ENCODE assay signal across 10 cellular contexts in genomic region chr20:34791289-34792020, GRCh38. TPM values are rescaled to one million over a fixed set of nuclear protein-coding genes. Genes with fewer than 3 reads are reported as not detected.
DNase-seq lines count a peak whose midpoint lies in the region; ATAC-seq and TF ChIP-seq lines count a peak whose summit lies in the region.
"Had no signal": no experiment of that assay in that cellular context is flagged by ENCODE, and none has a peak within 500 bp of the region (broad histone marks: within the 10 kb centered on the region; RNA-seq: fewer than 3 reads in every experiment).

No MANE protein-coding gene starts in this region.

- H3K4me1 ChIP-seq in A673 (ENCODE audit: insufficient read depth, low read length, poor library complexity, severe bottlenecking) (peaks cover 33% of the 10 kb centered on the region), transverse colon (peaks cover 0 to 15% (median 11%) of the 10 kb centered on the region in 4 donors)

- no peaks in the 10 kb centered on the region for H3K27me3 Mint-ChIP-seq in T-helper 17 cell

- no peak for ATAC-seq in T-helper 17 cell
- ATAC-seq in GM21515 (IDR thresholded peaks at IDR 0.05; ENCODE audit: unreplicated experiment): no peak

- H3K4me1 Mint-ChIP-seq in T-helper 17 cell: peaks cover 18% of the 10 kb centered on the region

- peak overlapping the region; percentile 92 for H3K27ac ChIP-seq in A673 (ENCODE audit: low read depth, low read length, poor library complexity, severe bottlenecking)
- peak overlapping the region in 1 of 4 donors; percentile 4 for H3K27ac ChIP-seq in transverse colon
- H3K27ac ChIP-seq: HL-60 had no signal

- peak overlapping the region; percentile 27 for H3K27ac Mint-ChIP-seq in T-helper 17 cell

- peak; percentile 83 for DNase-seq in A673 (ENCODE audit: low spot score)
- DNase-seq in HCEC 1CT: peak; percentile 14
- DNase-seq in T-helper 17 cell: no peak
- peak; percentile 16 for DNase-seq in iPS-NIHi11 (ENCODE audit: low spot score)
- DNase-seq in stimulated activated CD8-positive, alpha-beta memory T cell treated with anti-CD3 and anti-CD28 coated beads, Interleukin-4, amount 100 ng/mL, for 48 hours: no peak
- no peak for DNase-seq in transverse colon
- DNase-seq in NCI-H128 (lab: John Stamatoyannopoulos, UW; ENCODE audit: unreplicated experiment): no peak
- DNase-seq: activated gamma-delta T cell had no signal

- intact Hi-C loops in A673 (cut with micrococcal nuclease; ENCODE audit: unreplicated experiment): no loop called here
- intact Hi-C loops in transverse colon (cut with DNase I; ENCODE audit: low total_unique reads): no loop called here

- H3K36me3 Mint-ChIP-seq in T-helper 17 cell (ENCODE audit: low read depth): peaks cover under 1% of the 10 kb centered on the region

- POLR2A ChIA-PET in A673 (lab: Charles Lee; ENCODE audit: low non-redundant PET): no interaction called here

- TF ChIP-seq POLR2A in transverse colon (IDR thresholded peaks at IDR 0.05): no peak

- H3K9me3 ChIP-seq in A673 (ENCODE audit: low read depth, low read length, poor library complexity, severe bottlenecking) (no peaks in the 10 kb centered on the region), T-helper 17 cell (ENCODE audit: control insufficient read depth, low read length, poor library complexity, severe bottlenecking) (no peaks in the 10 kb centered on the region), transverse colon (no peaks in the 10 kb centered on the region)

- BruUV-seq in A673 (replicated peaks; lab: Mats Ljungman, UMichigan): TSS peak; percentile 45

- no peaks in the 10 kb centered on the region for H3K27me3 ChIP-seq in A673 (replicated peaks; ENCODE audit: insufficient read depth, low read depth, low read length, poor library complexity)
- no peaks in the 10 kb centered on the region for H3K27me3 ChIP-seq in transverse colon

- H3K36me3 ChIP-seq in A673 (ENCODE audit: insufficient read depth, low read length, poor library complexity, severe bottlenecking): no peaks in the 10 kb centered on the region
- H3K36me3 ChIP-seq in transverse colon: peaks cover 0 to 9% (median 0%) of the 10 kb centered on the region in 4 donors

- CTCF ChIA-PET in A673 (lab: Charles Lee): interaction anchor here (0.6 kb wide), 1 partner anchor 436 kb away, joined by 3 read pairs; no protein-coding TSS in a partner anchor

- H3K4me3 ChIP-seq in A673 (ENCODE audit: low read depth, low read length, poor library complexity, severe bottlenecking) (no peak overlapping the region), transverse colon (no peak overlapping the region)

- no peak overlapping the region for H3K4me3 Mint-ChIP-seq in T-helper 17 cell

- WGBS in transverse colon (ENCODE audit: low coverage in 1 of 2), 2 donors: 34 to 40% methylated on average over 2 of the region's 2 CpGs

- in situ Hi-C loops in transverse colon (cut with MboI; ENCODE audit: low pct_ligation_motif_present in 1 of 4, low pct_unique_long_range_greater_than_20kb in 1 of 4, low sequenced_read_pairs in 3 of 4): no loop called here

- TF ChIP-seq CTCF in A673 (conservative IDR thresholded peaks at IDR 0.05; ENCODE audit: low read depth, low read length): no peak
- TF ChIP-seq CTCF in transverse colon (IDR thresholded peaks at IDR 0.05): no peak

- TF ChIP-seq EP300 in transverse colon (IDR thresholded peaks at IDR 0.05; ENCODE audit: low read depth): no peak

RNA-seq across cellular contexts. Expression of gene NCOA6, which starts 34.0 kb away (rescaled TPM):
- total RNA-seq in A673 (2021) (39.9 and 41.2 TPM in 2 replicates), T-helper 17 cell (10 to 100 TPM; 26.3 to 30.7 TPM), transverse colon (10 to 100 TPM; 34.8 to 81.8 (median 44.2) TPM)

Comparison
In these comparisons a context has a peak if more than half of its experiments do, and no peak if none do; other contexts are left out.
1. DNase-seq: peak in A673 (single experiment), HCEC 1CT (single experiment) and iPS-NIHi11 (single experiment); none in T-helper 17 cell (0 of 3), stimulated activated CD8-positive, alpha-beta memory T cell treated with anti-CD3 and anti-CD28 coated beads, Interleukin-4, amount 100 ng/mL, for 48 hours (single experiment), transverse colon (single experiment) and NCI-H128 (single experiment).